Comparison of ENCODE assay signal across 1 cellular context in genomic region chr19:6529351-6529750, GRCh38.
TF ChIP-seq lines count a peak whose summit lies in the region.

No MANE protein-coding gene starts in this region.

TF ChIP-seq in H1, 55 proteins besides CTCF, POLR2A, EP300 and RAD21:
- TF ChIP-seq SAP30 (IDR thresholded peaks at IDR 0.05; ENCODE audit: insufficient read depth, insufficient replicate concordance, low read length) (no peak), MAFK (IDR thresholded peaks at IDR 0.05; ENCODE audit: low read depth, low read length) (no peak), PHF8 (conservative IDR thresholded peaks at IDR 0.05; ENCODE audit: low read depth, low read length) (no peak), CHD2 (IDR thresholded peaks at IDR 0.05; ENCODE audit: low read length) (no peak), HDAC6 (IDR thresholded peaks at IDR 0.05; ENCODE audit: low read depth, low read length) (no peak), YY1 (IDR thresholded peaks at IDR 0.05; ENCODE audit: low read depth, low read length) (no peak), BRCA1 (IDR thresholded peaks at IDR 0.05; ENCODE audit: low read depth, low read length) (no peak), KDM1A (IDR thresholded peaks at IDR 0.05; ENCODE audit: borderline replicate concordance, low read length) (no peak), KDM5A (IDR thresholded peaks at IDR 0.05; ENCODE audit: low read length) (no peak), JUND (IDR thresholded peaks at IDR 0.05; ENCODE audit: low read length) (no peak), MAX (IDR thresholded peaks at IDR 0.05) (no peak), ATF2 (IDR thresholded peaks at IDR 0.05; ENCODE audit: low read length) (no peak), CREB1 (IDR thresholded peaks at IDR 0.05) (no peak), KDM4A (IDR thresholded peaks at IDR 0.05; ENCODE audit: low read depth, low read length, severe bottlenecking) (no peak), SP2 (IDR thresholded peaks at IDR 0.05; ENCODE audit: low read length) (no peak), TBP (IDR thresholded peaks at IDR 0.05; ENCODE audit: low read depth, low read length) (no peak), CHD7 (IDR thresholded peaks at IDR 0.05; ENCODE audit: insufficient replicate concordance, low read length) (no peak)
